ENCODE assay signal across 10 cellular contexts in the genomic region with DNA sequence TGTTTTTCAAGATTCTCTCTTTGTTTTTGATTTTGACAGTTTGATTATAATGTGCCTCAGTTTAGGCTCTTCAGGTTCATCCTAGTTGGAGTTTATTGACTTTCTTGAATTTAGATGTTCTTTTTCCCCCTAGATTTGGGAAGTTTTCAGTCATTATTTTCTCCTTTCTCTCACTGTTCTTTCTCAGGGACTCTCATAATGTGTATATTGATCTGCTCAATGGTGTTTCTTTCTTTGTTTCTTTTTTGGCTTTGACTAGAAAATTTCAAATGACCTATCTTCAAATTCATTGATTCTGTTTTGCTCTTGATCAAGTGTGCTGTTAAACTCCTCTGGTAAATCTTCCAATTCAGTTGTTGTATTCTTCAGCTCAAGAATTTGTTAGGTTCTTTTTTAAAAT.
"Had no signal": no experiment of that assay in that cellular context is flagged by ENCODE, and none has a peak within 500 bp of the region (broad histone marks: within the 10 kb centered on the region; RNA-seq: fewer than 3 reads in every experiment).

No MANE protein-coding gene starts in this region.

- FAIRE-seq: H54 had no signal

- H3K9ac ChIP-seq: GM23248 had no signal

- H3K4me3 Mint-ChIP-seq: GM23338, H9, HFFc6 had no signal

- H3K4me1 ChIP-seq: HAP-1 had no signal

- H2AFZ ChIP-seq: GM23248 had no signal

- ATAC-seq: GM23338, HCT116 had no signal

- H3K4me3 ChIP-seq: GM23248, GM23338, HAP-1 had no signal

- H3K36me3 ChIP-seq: HAP-1 had no signal

- DNase-seq: GM23248, GOT3, H7, H9, HCEC 1CT, HFFc6 had no signal

- H3K27ac ChIP-seq: GM23248 had no signal

- H3K9me3 ChIP-seq: HAP-1 had no signal

- H3K27ac Mint-ChIP-seq: GM23338, H9, HFFc6 had no signal
